1 cellular context compared by ENCODE assay signal in genomic region chr16:84184775-84185174, GRCh38.
TF ChIP-seq lines count a peak whose summit lies in the region.

No MANE protein-coding gene starts in this region.

TF ChIP-seq in GM23338, 12 proteins besides CTCF, POLR2A, EP300 and RAD21 (continued from another document):
- no peak for TF ChIP-seq ZNF462 (CRISPR knock-in tag; IDR thresholded peaks at IDR 0.05)
